24 cellular contexts compared by ENCODE assay signal in the genomic region with DNA sequence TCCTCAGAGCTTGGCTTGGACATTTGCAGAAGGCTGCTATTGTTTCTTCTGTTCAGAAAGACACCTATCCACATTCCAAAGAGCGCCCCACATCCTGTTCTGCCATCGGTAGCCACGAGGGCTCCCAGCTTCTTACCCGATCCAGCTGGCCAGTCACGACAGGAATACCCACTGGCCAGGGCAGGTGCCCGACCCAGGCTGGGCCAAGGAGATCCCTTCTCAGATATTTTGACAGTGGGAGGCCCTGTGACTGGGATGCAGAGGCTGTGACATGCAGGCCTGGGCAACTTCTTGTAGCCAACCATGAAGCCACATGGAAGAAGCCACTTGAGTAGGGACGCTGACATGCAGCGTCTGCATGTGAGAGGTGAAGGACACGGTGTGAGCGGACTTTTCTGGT. TPM values are rescaled to one million over a fixed set of nuclear protein-coding genes. Genes with fewer than 3 reads are reported as not detected.
"Had no signal": no experiment of that assay in that cellular context is flagged by ENCODE, and none has a peak within 500 bp of the region (broad histone marks: within the 10 kb centered on the region; RNA-seq: fewer than 3 reads in every experiment).

No MANE protein-coding gene starts in this region.

- H3K36me3 ChIP-seq: adrenal gland, Peyer's patch had no signal

- H3K9me3 ChIP-seq: adrenal gland, Peyer's patch had no signal

- H3K4me1 ChIP-seq: adrenal gland, Peyer's patch had no signal

- H3K4me3 ChIP-seq: adrenal gland, K562, Peyer's patch had no signal

- H3K27me3 ChIP-seq: adrenal gland, Peyer's patch had no signal

- DNase-seq: activated B cell treated with CpG ODN at 0.5 μM for 24 hours; activated CD4-positive, alpha-beta memory T cell treated with anti-CD3 and anti-CD28 coated beads for 36 hours; activated CD4-positive, alpha-beta T cell treated with anti-CD3 and anti-CD28 coated beads, Interleukin-2, amount 10 ng/mL, durations not matched to agents 7 days and 5 days; activated naive CD4-positive, alpha-beta T cell treated with anti-CD3 and anti-CD28 coated beads, Interleukin-2, amount 50 U/mL, for 16 hours; activated naive CD8-positive, alpha-beta T cell treated with anti-CD3 and anti-CD28 coated beads, Interleukin-2, amount 10 ng/mL, durations not matched to agents 7 days and 5 days; activated T-cell treated with anti-CD3 and anti-CD28 coated beads for 4 hours; activated T-cell treated with anti-CD3 and anti-CD28 coated beads, Interleukin-2, amount 50 U/mL, for 72 hours; adrenal gland; anterior cingulate cortex; Karpas-422; NCI-H1105 treated with DMSO at 0.1 percent for 48 hours; NCI-H1436 treated with DMSO at 0.1 percent for 48 hours; NCI-H187; NCI-H2081; NCI-H510A treated with DMSO at 0.1 percent for 48 hours; NCI-H69; NK-92 treated with Interleukin-12 subunit alpha and Interleukin-12 subunit beta, amount 100 ng/mL, for 24 hours; OCI-M1; Peyer's patch; SIG-M5; T-helper 17 cell; T-helper 9 cell had no signal

- H3K27ac ChIP-seq: adrenal gland, Peyer's patch had no signal

- ATAC-seq: activated T-cell treated with anti-CD3 and anti-CD28 coated beads, Interleukin-2, amount 50 U/mL, for 72 hours; K562; T-helper 17 cell had no signal

RNA-seq across cellular contexts. Expression of a gene that starts 34.5 kb away (rescaled TPM):
- total RNA-seq: activated B cell treated with CpG ODN at 0.5 μM for 24 hours; activated CD4-positive, alpha-beta memory T cell treated with anti-CD3 and anti-CD28 coated beads for 36 hours; activated CD4-positive, alpha-beta T cell treated with anti-CD3 and anti-CD28 coated beads, Interleukin-2, amount 10 ng/mL, durations not matched to agents 7 days and 5 days; activated CD8-positive, alpha-beta memory T cell treated with anti-CD3 and anti-CD28 coated beads for 36 hours; activated naive CD8-positive, alpha-beta T cell treated with anti-CD3 and anti-CD28 coated beads, Interleukin-2, amount 10 ng/mL, durations not matched to agents 7 days and 5 days; activated T-cell treated with anti-CD3 and anti-CD28 coated beads, Interleukin-2, amount 50 U/mL, for 72 hours; T-helper 17 cell had no signal
- polyA plus RNA-seq: K562 had no signal

RNA-seq across cellular contexts. Expression of a gene that starts 57.4 kb away (rescaled TPM):
- total RNA-seq: K562 had no signal
- polyA plus RNA-seq: K562 had no signal
